ENCODE assay signal across 8 cellular contexts in the genomic region with DNA sequence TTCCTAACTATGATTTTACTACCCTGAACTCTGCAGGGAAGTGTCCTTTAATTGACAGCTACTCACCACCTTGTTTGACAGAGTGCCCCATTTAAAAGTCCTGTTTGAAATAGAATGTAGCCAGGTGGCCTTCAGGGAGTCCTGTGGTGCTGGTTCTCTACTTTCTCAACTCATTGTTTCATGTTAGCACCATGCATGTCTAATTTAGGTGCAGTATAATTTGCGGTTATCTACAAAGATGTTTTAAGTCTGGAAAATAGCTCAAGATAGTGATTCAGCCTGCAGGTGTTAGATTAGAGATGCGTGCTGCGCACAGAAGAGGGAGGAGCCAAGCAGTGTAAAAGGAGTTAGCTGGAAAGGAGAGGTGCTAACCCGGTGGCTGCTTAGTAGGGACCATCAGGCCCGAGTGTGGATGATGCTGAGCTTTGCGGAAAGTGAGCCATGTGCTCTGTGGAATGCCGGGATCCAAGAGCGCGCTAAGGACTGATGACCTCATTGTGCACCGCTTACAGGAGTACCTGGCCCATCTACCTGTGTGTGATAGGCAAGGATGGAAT. TPM values are rescaled to one million over a fixed set of nuclear protein-coding genes. Genes with fewer than 3 reads are reported as not detected.
DNase-seq lines count a peak whose midpoint lies in the region; ATAC-seq, FAIRE-seq and TF ChIP-seq lines count a peak whose summit lies in the region.

No MANE protein-coding gene starts in this region.

- H3K18ac ChIP-seq in IMR-90 (ENCODE audit: low read depth, low read length): no peak overlapping the region

- no peak for TF ChIP-seq POLR2A in IMR-90 (IDR thresholded peaks at IDR 0.05; ENCODE audit: low read depth, low read length)

- DNase-seq in BJ (ENCODE audit: low read depth) (no peak), IMR-90 (no peak), nephron progenitor cell (no peak), HuH-7 (ENCODE audit: low spot score) (no peak), frontal cortex (ENCODE audit: low spot score in 2 of 2) (no peak)
- peak; percentile 82 for DNase-seq in activated CD4-positive, alpha-beta T cell treated with anti-CD3 and anti-CD28 coated beads for 36 hours

- H3K23ac ChIP-seq in IMR-90 (ENCODE audit: low read depth, low read length): peak overlapping the region; percentile 76

- H3K9me3 Mint-ChIP-seq in activated CD4-positive, alpha-beta T cell treated with anti-CD3 and anti-CD28 coated beads for 36 hours (ENCODE audit: low read depth): no peaks in the 10 kb centered on the region
- H3K9me3 Mint-ChIP-seq in nephron progenitor cell: no peaks in the 10 kb centered on the region

- H2BK5ac ChIP-seq in IMR-90 (ENCODE audit: low read depth, low read length, poor library complexity, severe bottlenecking): no peak overlapping the region

- peaks cover 53% of the 10 kb centered on the region for H3K4me1 Mint-ChIP-seq in activated CD4-positive, alpha-beta T cell treated with anti-CD3 and anti-CD28 coated beads for 36 hours
- peaks cover 22% of the 10 kb centered on the region for H3K4me1 Mint-ChIP-seq in nephron progenitor cell

- BruUV-seq in IMR-90 (replicated peaks; lab: Mats Ljungman, UMichigan): no TSS peak

- H3K9me3 ChIP-seq in IMR-90 (ENCODE audit: control insufficient read depth, insufficient read depth, low read length): no peaks in the 10 kb centered on the region
- no peaks in the 10 kb centered on the region for H3K9me3 ChIP-seq in duodenal mucosa (ENCODE audit: control insufficient read depth in 1 of 2, low read length in 2 of 2)

- peak overlapping the region; percentile 76 for H3K4me2 ChIP-seq in IMR-90 (ENCODE audit: low read depth, low read length)

- dilution Hi-C loops in IMR-90 (cut with HindIII; ENCODE audit: low sequenced_read_pairs, unreplicated experiment): no loop called here

- peak overlapping the region; percentile 53 for H3K4me3 ChIP-seq in BJ (ENCODE audit: low read depth, low read length)
- peak overlapping the region; percentile 77 for H3K4me3 ChIP-seq in IMR-90 (ENCODE audit: insufficient read depth, low read depth, low read length)
- peak overlapping the region; percentile 89 to 98 for H3K4me3 ChIP-seq in duodenal mucosa (ENCODE audit: low read depth in 1 of 2, low read length in 2 of 2)

- H4K5ac ChIP-seq in IMR-90 (ENCODE audit: low read depth, low read length): no peak overlapping the region

- peak overlapping the region; percentile 6; the same call in 1 of the 2 replicates for H2AK5ac ChIP-seq in IMR-90 (ENCODE audit: low read depth, low read length)

- peak overlapping the region; percentile 7; the same call in 1 of the 2 replicates for H3K4ac ChIP-seq in IMR-90 (ENCODE audit: low read depth, low read length)

- peaks cover 5% of the 10 kb centered on the region for H3K4me1 ChIP-seq in IMR-90 (ENCODE audit: control insufficient read depth, insufficient read depth, low read length)
- H3K4me1 ChIP-seq in duodenal mucosa (ENCODE audit: control insufficient read depth in 1 of 2, insufficient read depth in 2 of 2, low read length in 2 of 2): peaks cover 17 to 20% of the 10 kb centered on the region in 2 donors

- TF ChIP-seq CTCF in BJ (IDR thresholded peaks at IDR 0.05; ENCODE audit: insufficient read depth, low read depth, low read length) (no peak), IMR-90 (conservative IDR thresholded peaks at IDR 0.05; ENCODE audit: low read depth, low read length) (no peak), nephron progenitor cell (IDR thresholded peaks at IDR 0.05) (no peak)

- H3K79me1 ChIP-seq in IMR-90 (ENCODE audit: low read depth in 1 of 2, low read length in 2 of 2): peaks cover 21 to 63% of the 10 kb centered on the region in 2 experiments; a peak in 3 of 4 replicates

- H3K36me3 Mint-ChIP-seq in activated CD4-positive, alpha-beta T cell treated with anti-CD3 and anti-CD28 coated beads for 36 hours (ENCODE audit: low read depth): peaks cover 26% of the 10 kb centered on the region
- H3K36me3 Mint-ChIP-seq in nephron progenitor cell (ENCODE audit: low read depth): peaks cover 8% of the 10 kb centered on the region

- no peaks in the 10 kb centered on the region for H3K27me3 Mint-ChIP-seq in activated CD4-positive, alpha-beta T cell treated with anti-CD3 and anti-CD28 coated beads for 36 hours
- H3K27me3 Mint-ChIP-seq in nephron progenitor cell (ENCODE audit: low read depth, poor library complexity): no peaks in the 10 kb centered on the region

- no peak overlapping the region for H2AK9ac ChIP-seq in IMR-90 (replicated peaks; ENCODE audit: low read depth, low read length, poor library complexity)

- WGBS in IMR-90 (ENCODE audit: extremely low coverage in 2 of 2, insufficient read length in 1 of 2), 2 experiments: 8% methylated on average over 2 of the region's 10 CpGs; no CpG with 5 or more reads in 1 of the 2 experiments

- peak overlapping the region; percentile 54; the same call in 1 of the 2 replicates for H3K14ac ChIP-seq in IMR-90 (replicated peaks; ENCODE audit: low read depth, low read length)

- H3K27ac ChIP-seq in IMR-90 (ENCODE audit: insufficient read depth, low read length) (0 out of 2 replicates have a peak overlapping the region, but pooled peaks have one; percentile 2), duodenal mucosa (ENCODE audit: low read depth, low read length) (no peak overlapping the region)

- H2BK120ac ChIP-seq in IMR-90 (ENCODE audit: low read depth, low read length): no peak overlapping the region

- no peak overlapping the region for H2BK15ac ChIP-seq in IMR-90 (ENCODE audit: low read depth, low read length)

- H3K27me3 ChIP-seq in BJ (ENCODE audit: control insufficient read depth, insufficient read depth, low read length) (no peaks in the 10 kb centered on the region), IMR-90 (ENCODE audit: control insufficient read depth, insufficient read depth, low read length) (no peaks in the 10 kb centered on the region), duodenal mucosa (ENCODE audit: control insufficient read depth in 1 of 2, insufficient read depth in 2 of 2, low read length in 2 of 2) (no peaks in the 10 kb centered on the region)

- no peak for TF ChIP-seq RAD21 in IMR-90 (IDR thresholded peaks at IDR 0.05; ENCODE audit: low read length)

- POLR2A ChIA-PET in BJ (lab: Charles Lee) (no interaction called here), IMR-90 (lab: Charles Lee; ENCODE audit: unreplicated experiment) (interaction anchor here (0.6 kb wide), 1 partner anchor 77 kb away, joined by 4 read pairs; no protein-coding TSS in a partner anchor)
- POLR2A ChIA-PET in activated CD4-positive, alpha-beta T cell treated with anti-CD3 and anti-CD28 coated beads for 36 hours (lab: Charles Lee): interaction anchor here (0.6 to 6.7 kb wide), 28 partner anchors 9 to 420 kb away, joined by 3 to 99 read pairs (median 5); partner anchors contain the start of genes MYO1G, PURB and TBRG4

- intact Hi-C loops in IMR-90 (cut with micrococcal nuclease): no loop called here
- intact Hi-C loops in activated CD4-positive, alpha-beta T cell treated with anti-CD3 and anti-CD28 coated beads for 36 hours (cut with DNase I, micrococcal nuclease): loop anchor here (1.0 to 2.0 kb wide), 2 partner anchors 26 to 362 kb away; no protein-coding TSS in a partner anchor

- H2AFZ ChIP-seq in IMR-90 (replicated peaks; ENCODE audit: low read length, poor library complexity): no peak overlapping the region

- ATAC-seq in GM18907 (IDR thresholded peaks at IDR 0.05; ENCODE audit: unreplicated experiment) (peak; percentile 23), IMR-90 (ENCODE audit: low read depth) (no peak)
- peak; percentile 58 for ATAC-seq in activated CD4-positive, alpha-beta T cell treated with anti-CD3 and anti-CD28 coated beads for 36 hours

- H3K9me1 ChIP-seq in IMR-90 (ENCODE audit: insufficient read depth, low read length): peaks cover 16% of the 10 kb centered on the region

- no peak for FAIRE-seq in frontal cortex (lab: Jason Lieb, UNC)

- H3K36me3 ChIP-seq in BJ (ENCODE audit: control insufficient read depth, insufficient read depth, low read length) (no peaks in the 10 kb centered on the region), IMR-90 (ENCODE audit: control insufficient read depth, insufficient read depth, low read length) (peaks cover 2% of the 10 kb centered on the region; the same call in 1 of the 2 replicates), duodenal mucosa (ENCODE audit: control insufficient read depth in 1 of 2, insufficient read depth in 2 of 2, low read length in 2 of 2) (peaks cover 0 to 3% of the 10 kb centered on the region in 2 donors)

- no peak overlapping the region for H2BK20ac ChIP-seq in IMR-90 (ENCODE audit: low read depth, low read length)

- H4K20me1 ChIP-seq in IMR-90 (ENCODE audit: insufficient read depth, low read length): peaks cover 32% of the 10 kb centered on the region

- CTCF ChIA-PET in BJ (lab: Yijun Ruan, JAX) (interaction anchor here (0.7 to 1.7 kb wide), 7 partner anchors 11 to 882 kb away, joined by 3 to 6 read pairs (median 4); no protein-coding TSS in a partner anchor), IMR-90 (lab: Yijun Ruan, JAX) (interaction anchor here (1.5 kb wide), 1 partner anchor 26 kb away, joined by 4 read pairs; no protein-coding TSS in a partner anchor)
- CTCF ChIA-PET in activated CD4-positive, alpha-beta T cell treated with anti-CD3 and anti-CD28 coated beads for 36 hours (lab: Charles Lee): interaction anchor here (0.6 to 2.8 kb wide), 18 partner anchors 11 to 365 kb away, joined by 3 to 28 read pairs (median 4); partner anchors contain the start of genes H2AZ2, MYO1G and TBRG4

- H3K9ac ChIP-seq in IMR-90 (ENCODE audit: low read depth, low read length): peak overlapping the region; percentile 97
- peak overlapping the region; percentile 87 to 90 for H3K9ac ChIP-seq in duodenal mucosa (ENCODE audit: low read depth in 1 of 2, low read length in 2 of 2)

- H3K56ac ChIP-seq in IMR-90 (ENCODE audit: extremely low read depth, insufficient read depth, low read length): 0 out of 2 replicates have a peak overlapping the region, but pooled peaks have one; percentile 37

- peak overlapping the region in 1 of 2 experiments; percentile 34; a peak in 2 of 4 replicates for H4K8ac ChIP-seq in IMR-90 (ENCODE audit: low read depth in 2 of 2, low read length in 2 of 2)

- H3K4me3 Mint-ChIP-seq in activated CD4-positive, alpha-beta T cell treated with anti-CD3 and anti-CD28 coated beads for 36 hours: peak overlapping the region; percentile 91
- H3K4me3 Mint-ChIP-seq in nephron progenitor cell: peak overlapping the region; percentile 94

- peak overlapping the region; percentile 98 for H3K27ac Mint-ChIP-seq in activated CD4-positive, alpha-beta T cell treated with anti-CD3 and anti-CD28 coated beads for 36 hours
- peak overlapping the region; percentile 1 for H3K27ac Mint-ChIP-seq in nephron progenitor cell

- in situ Hi-C loops in IMR-90 (cut with MboI; ENCODE audit: low sequenced_read_pairs): no loop called here

- H4K91ac ChIP-seq in IMR-90 (ENCODE audit: insufficient read depth, low read depth, low read length): no peak overlapping the region

RNA-seq across cellular contexts. Expression of gene CCM2, which starts 1.2 kb away (rescaled TPM):
- polyA plus RNA-seq in BJ (2011; rRNA removed): 25.8 and 48.2 TPM in 2 replicates
- 44.5 and 64.7 TPM in 2 replicates for polyA minus RNA-seq in BJ (2011; rRNA and poly(A)+ RNA removed)
- 56.1 and 65.2 TPM in 2 replicates for total RNA-seq in IMR-90 (2012; rRNA removed)
- 71.7 and 78.5 TPM in 2 replicates for polyA plus RNA-seq in IMR-90 (2012; rRNA removed)
- 50.3 and 98.2 TPM in 2 replicates for polyA plus RNA-seq in IMR-90 (2012; cell fraction: cytosol; rRNA removed)
- 45.6 and 112 TPM in 2 replicates for polyA plus RNA-seq in IMR-90 (2012; cell fraction: nucleus; rRNA removed; ENCODE audit: low replicate concordance)
- 10 to 100 TPM; 70.1 to 80.1 TPM for total RNA-seq in activated CD4-positive, alpha-beta T cell treated with anti-CD3 and anti-CD28 coated beads for 36 hours
- 22.4 TPM for total RNA-seq in frontal cortex

RNA-seq across cellular contexts. Expression of gene MYO1G, which starts 22.4 kb away (rescaled TPM):
- polyA plus RNA-seq in BJ (2011; rRNA removed): 0.02 TPM in 1 of 2 replicates, not detected in the other
- 0.14 and 0.15 TPM in 2 replicates for polyA minus RNA-seq in BJ (2011; rRNA and poly(A)+ RNA removed)
- under 0.01 TPM in 2 replicates for total RNA-seq in IMR-90 (2012; rRNA removed)
- polyA plus RNA-seq in IMR-90 (2012; rRNA removed): 0.02 and 0.04 TPM in 2 replicates
- 0.01 TPM in 1 of 2 replicates, not detected in the other for polyA plus RNA-seq in IMR-90 (2012; cell fraction: cytosol; rRNA removed)
- 0.16 and 0.21 TPM in 2 replicates for polyA plus RNA-seq in IMR-90 (2012; cell fraction: nucleus; rRNA removed; ENCODE audit: low replicate concordance)
- total RNA-seq in activated CD4-positive, alpha-beta T cell treated with anti-CD3 and anti-CD28 coated beads for 36 hours: 100 to 1,000 TPM; 369 to 376 TPM
- 0.41 TPM for total RNA-seq in frontal cortex

Comparison
In these comparisons a context has a peak if more than half of its experiments do, and no peak if none do; other contexts are left out.
1. RNA of gene MYO1G, which starts 22.4 kb away (total RNA-seq): 369 to 376 TPM in activated CD4-positive, alpha-beta T cell treated with anti-CD3 and anti-CD28 coated beads for 36 hours; 0.41 TPM in frontal cortex (single experiment) and under 0.01 TPM in IMR-90; every median in the first group is over 100 times any median in the second.
2. Peak in every context shown above with its lines, with median percentiles within 50 percentile points of each other: H3K4me3 ChIP-seq.